ENCODE assay signal across 8 cellular contexts in the genomic region with DNA sequence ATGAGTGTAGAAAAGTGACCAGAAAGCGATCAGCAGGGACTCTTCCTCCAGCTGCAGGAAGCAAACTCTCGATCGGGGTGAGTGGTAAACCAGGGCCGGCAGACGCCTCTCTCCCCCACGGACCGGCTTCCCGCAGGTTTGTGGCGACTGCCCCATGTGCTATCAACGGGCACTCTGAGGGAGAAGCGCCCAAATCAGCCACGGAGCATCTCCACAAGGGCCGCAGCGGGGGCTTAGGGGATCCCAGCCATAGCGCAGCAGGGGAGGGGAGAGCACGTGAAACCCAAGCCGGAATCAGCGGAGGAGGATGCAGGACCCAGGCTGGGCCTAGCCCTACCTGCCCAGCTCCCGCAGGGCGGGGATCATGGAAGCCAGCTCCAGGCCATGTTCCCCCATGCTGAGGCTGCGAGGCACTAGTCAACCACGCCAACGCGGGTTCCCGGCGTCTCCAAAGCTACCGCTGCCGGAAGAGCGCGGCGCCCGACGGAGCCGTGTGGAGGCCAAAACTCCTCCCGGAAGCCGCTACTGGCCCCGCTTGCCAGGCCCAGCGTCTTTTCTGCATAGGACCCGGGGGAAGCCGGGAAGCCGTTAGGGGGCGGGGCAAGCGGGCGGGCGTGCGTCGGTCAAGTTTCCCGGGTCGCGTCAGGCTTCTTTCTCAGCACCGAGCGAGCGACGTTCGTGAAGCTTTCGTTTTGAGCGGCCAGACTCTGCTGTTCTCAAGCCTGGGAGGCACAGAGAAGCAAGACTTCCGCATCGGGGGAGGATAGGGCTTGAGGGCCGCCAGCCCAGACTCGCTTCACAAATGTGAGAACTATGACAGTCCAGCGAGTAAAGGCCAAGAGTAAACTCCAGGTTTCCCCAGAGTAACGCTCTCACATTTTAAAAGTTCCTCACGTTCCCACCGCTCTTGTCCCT. TPM values are rescaled to one million over a fixed set of nuclear protein-coding genes. Genes with fewer than 3 reads are reported as not detected.
A peak's percentile ranks its signal among the peaks of the same experiment; 100 is the strongest.
DNase-seq lines count a peak whose midpoint lies in the region; ATAC-seq and TF ChIP-seq lines count a peak whose summit lies in the region.

ATR (minus strand) TSS at position 425 of the 915 bp plus-strand sequence; CDS start at position 396, 29 bp downstream.

- peak; percentile 95 for ATAC-seq in GM21529 (IDR thresholded peaks at IDR 0.05; ENCODE audit: unreplicated experiment)

- H3K27me3 Mint-ChIP-seq in IgD-negative memory B cell = no peaks in the 10 kb centered on the region

- no peaks in the 10 kb centered on the region for H3K9me3 Mint-ChIP-seq in IgD-negative memory B cell

- peak within 1 kb of the TSS; percentile 62 to 98 (median 97) for H3K27ac Mint-ChIP-seq in IgD-negative memory B cell

- H3K4me3 ChIP-seq in epithelial cell of esophagus (ENCODE audit: low read length) = peak within 1 kb of the TSS; percentile 98

- H3K36me3 Mint-ChIP-seq in IgD-negative memory B cell = peaks cover 9% of the 10 kb centered on the region

- H3K4me3 Mint-ChIP-seq in IgD-negative memory B cell = peak within 1 kb of the TSS; percentile 92 to 96 (median 96)

- DNase-seq in DMS 273 treated with DMSO at 0.1 percent for 48 hours (lab: John Stamatoyannopoulos, UW) (peak; percentile 93), OCI-M2 (lab: John Stamatoyannopoulos, UW; ENCODE audit: unreplicated experiment) (peak; percentile 45), activated T-cell treated with anti-CD3 and anti-CD28 coated beads for 4 hours (peak; percentile 94), epithelial cell of esophagus (ENCODE audit: low read depth) (peak; percentile 98), mucosa of gallbladder (ENCODE audit: low spot score) (peak; percentile 98)
- DNase-seq in stimulated activated CD8-positive, alpha-beta memory T cell treated with anti-CD3 and anti-CD28 coated beads, Interleukin-4, amount 100 ng/mL, for 4 hours (ENCODE audit: low read depth in 2 of 2, low spot score in 1 of 2) = peak; percentile 87 to 93

- no peak for TF ChIP-seq CTCF in epithelial cell of esophagus (IDR thresholded peaks at IDR 0.05; ENCODE audit: insufficient read depth, low read depth, low read length, missing control alignments)

- peaks cover 27 to 43% (median 39%) of the 10 kb centered on the region in 3 donors for H3K4me1 Mint-ChIP-seq in IgD-negative memory B cell

RNA-seq across cellular contexts. Expression of gene ATR, which starts in this region (rescaled TPM):
- 12.6 TPM for polyA plus RNA-seq in IgD-negative memory B cell
- 21.8 TPM for total RNA-seq in mucosa of gallbladder

Comparison
In these comparisons a context has a peak if more than half of its experiments do, and no peak if none do; other contexts are left out.
1. Peak in every context shown above with its lines: DNase-seq, ATAC-seq and H3K4me3 ChIP-seq.
2. DNase-seq: peak in every context shown above with its lines; median percentile 98 in epithelial cell of esophagus; 98 in mucosa of gallbladder; 94 in activated T-cell treated with anti-CD3 and anti-CD28 coated beads for 4 hours; 93 in DMS 273 treated with DMSO at 0.1 percent for 48 hours; 90 in stimulated activated CD8-positive, alpha-beta memory T cell treated with anti-CD3 and anti-CD28 coated beads, Interleukin-4, amount 100 ng/mL, for 4 hours; 45 in OCI-M2.